In the genomic region with DNA sequence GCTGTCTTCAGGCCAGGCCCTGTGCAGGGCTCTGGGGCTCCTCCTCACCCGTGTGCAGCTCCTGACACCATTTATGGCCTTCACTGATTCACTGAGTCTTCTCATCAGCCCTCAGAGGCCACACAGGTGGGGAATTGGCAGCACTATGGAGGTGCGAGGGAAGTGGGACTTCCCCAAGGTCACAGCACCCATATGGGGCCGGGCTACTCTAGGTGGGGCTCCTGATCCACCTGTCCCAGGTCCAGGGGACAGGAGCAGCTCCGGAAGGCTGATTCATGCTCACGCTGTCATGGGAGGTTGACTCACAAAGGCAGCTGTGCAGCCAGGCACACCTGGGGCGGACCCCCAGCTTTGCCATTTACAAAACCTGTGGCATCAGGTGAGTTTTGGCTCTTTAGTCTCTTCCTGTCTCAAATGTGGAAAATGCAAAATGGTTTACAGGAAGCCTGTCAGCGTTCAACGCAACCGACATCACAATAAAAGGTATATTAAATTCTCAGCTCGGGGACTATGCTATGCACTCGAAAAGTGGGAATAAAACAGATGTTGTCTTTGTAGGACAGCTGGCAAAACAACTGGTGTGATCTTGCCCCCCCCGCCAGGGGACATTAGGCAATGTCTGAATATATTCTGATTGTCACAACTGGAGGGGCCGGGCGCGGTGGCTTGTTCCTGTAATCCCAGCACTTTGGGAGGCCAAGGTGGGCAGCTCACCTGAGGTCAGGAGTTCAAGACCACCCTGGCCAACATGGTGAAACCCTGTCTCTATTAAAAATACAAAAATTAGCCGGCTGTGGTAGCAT, we compare ENCODE assay signal across 1 cellular context.
TF ChIP-seq lines count a peak whose summit lies in the region.

No MANE protein-coding gene starts in this region.

TF ChIP-seq in HepG2, 621 proteins besides CTCF, POLR2A, EP300 and RAD21 (continued from another document and continues in another):
- TF ChIP-seq, protein P1, sequence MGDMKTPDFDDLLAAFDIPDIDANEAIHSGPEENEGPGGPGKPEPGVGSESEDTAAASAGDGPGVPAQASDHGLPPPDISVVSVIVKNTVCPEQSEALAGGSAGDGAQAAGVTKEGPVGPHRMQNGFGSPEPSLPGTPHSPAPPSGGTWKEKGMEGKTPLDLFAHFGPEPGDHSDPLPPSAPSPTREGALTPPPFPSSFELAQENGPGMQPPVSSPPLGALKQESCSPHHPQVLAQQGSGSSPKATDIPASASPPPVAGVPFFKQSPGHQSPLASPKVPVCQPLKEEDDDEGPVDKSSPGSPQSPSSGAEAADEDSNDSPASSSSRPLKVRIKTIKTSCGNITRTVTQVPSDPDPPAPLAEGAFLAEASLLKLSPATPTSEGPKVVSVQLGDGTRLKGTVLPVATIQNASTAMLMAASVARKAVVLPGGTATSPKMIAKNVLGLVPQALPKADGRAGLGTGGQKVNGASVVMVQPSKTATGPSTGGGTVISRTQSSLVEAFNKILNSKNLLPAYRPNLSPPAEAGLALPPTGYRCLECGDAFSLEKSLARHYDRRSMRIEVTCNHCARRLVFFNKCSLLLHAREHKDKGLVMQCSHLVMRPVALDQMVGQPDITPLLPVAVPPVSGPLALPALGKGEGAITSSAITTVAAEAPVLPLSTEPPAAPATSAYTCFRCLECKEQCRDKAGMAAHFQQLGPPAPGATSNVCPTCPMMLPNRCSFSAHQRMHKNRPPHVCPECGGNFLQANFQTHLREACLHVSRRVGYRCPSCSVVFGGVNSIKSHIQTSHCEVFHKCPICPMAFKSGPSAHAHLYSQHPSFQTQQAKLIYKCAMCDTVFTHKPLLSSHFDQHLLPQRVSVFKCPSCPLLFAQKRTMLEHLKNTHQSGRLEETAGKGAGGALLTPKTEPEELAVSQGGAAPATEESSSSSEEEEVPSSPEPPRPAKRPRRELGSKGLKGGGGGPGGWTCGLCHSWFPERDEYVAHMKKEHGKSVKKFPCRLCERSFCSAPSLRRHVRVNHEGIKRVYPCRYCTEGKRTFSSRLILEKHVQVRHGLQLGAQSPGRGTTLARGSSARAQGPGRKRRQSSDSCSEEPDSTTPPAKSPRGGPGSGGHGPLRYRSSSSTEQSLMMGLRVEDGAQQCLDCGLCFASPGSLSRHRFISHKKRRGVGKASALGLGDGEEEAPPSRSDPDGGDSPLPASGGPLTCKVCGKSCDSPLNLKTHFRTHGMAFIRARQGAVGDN (CRISPR knock-in tag; IDR thresholded peaks at IDR 0.05), result peak; percentile 68
- TF ChIP-seq RFX5 (IDR thresholded peaks at IDR 0.05; ENCODE audit: low read depth, low read length) (no peak), ZEB1 (IDR thresholded peaks at IDR 0.05; ENCODE audit: insufficient replicate concordance, low read depth) (peak; percentile 89), ZFP82 (CRISPR knock-in tag; IDR thresholded peaks at IDR 0.05; ENCODE audit: borderline replicate concordance) (0 out of 2 replicates have a peak, but pooled peaks have one; percentile 41), AHR (CRISPR knock-in tag; IDR thresholded peaks at IDR 0.05) (no peak), MEIS1 (CRISPR knock-in tag; IDR thresholded peaks at IDR 0.05; ENCODE audit: borderline replicate concordance) (peak; percentile 57; the same call in 1 of the 2 replicates), KDM3A (CRISPR knock-in tag; IDR thresholded peaks at IDR 0.05; ENCODE audit: low read depth) (no peak), NAIF1 (CRISPR knock-in tag; IDR thresholded peaks at IDR 0.05; ENCODE audit: borderline replicate concordance) (no peak), ZSCAN31 (CRISPR knock-in tag; IDR thresholded peaks at IDR 0.05; ENCODE audit: low read depth) (0 out of 2 replicates have a peak, but pooled peaks have one; percentile 40), ZSCAN20 (CRISPR knock-in tag; IDR thresholded peaks at IDR 0.05; ENCODE audit: borderline replicate concordance) (no peak), SOX13 (IDR thresholded peaks at IDR 0.05) (0 out of 2 replicates have a peak, but pooled peaks have one; percentile 16), SOX13 (CRISPR knock-in tag; conservative IDR thresholded peaks at IDR 0.05 in 1 of 2, IDR thresholded peaks at IDR 0.05 in 1 of 2) (no peak), NKX3-1 (CRISPR knock-in tag; IDR thresholded peaks at IDR 0.05) (no peak), ZNF747 (CRISPR knock-in tag; IDR thresholded peaks at IDR 0.05; ENCODE audit: borderline replicate concordance) (no peak), ZNF33A (CRISPR knock-in tag; IDR thresholded peaks at IDR 0.05; ENCODE audit: borderline replicate concordance) (peak; percentile 66; the same call in 1 of the 2 replicates), ZNF816 (CRISPR knock-in tag; IDR thresholded peaks at IDR 0.05; ENCODE audit: borderline replicate concordance) (0 out of 2 replicates have a peak, but pooled peaks have one; percentile 43), MED1 (CRISPR knock-in tag; IDR thresholded peaks at IDR 0.05) (peak; percentile 54), SOX5 (CRISPR knock-in tag; IDR thresholded peaks at IDR 0.05; ENCODE audit: borderline replicate concordance) (peak; percentile 40; the same call in 1 of the 2 replicates), ZNF850 (CRISPR knock-in tag; conservative IDR thresholded peaks at IDR 0.05) (0 out of 2 replicates have a peak, but pooled peaks have one; percentile 36), ZNF75D (CRISPR knock-in tag; IDR thresholded peaks at IDR 0.05; ENCODE audit: borderline replicate concordance) (no peak), SMAD1 (CRISPR knock-in tag; IDR thresholded peaks at IDR 0.05; ENCODE audit: borderline replicate concordance, low read depth) (peak; percentile 22; the same call in 1 of the 2 replicates)
- TF ChIP-seq, protein P2, sequence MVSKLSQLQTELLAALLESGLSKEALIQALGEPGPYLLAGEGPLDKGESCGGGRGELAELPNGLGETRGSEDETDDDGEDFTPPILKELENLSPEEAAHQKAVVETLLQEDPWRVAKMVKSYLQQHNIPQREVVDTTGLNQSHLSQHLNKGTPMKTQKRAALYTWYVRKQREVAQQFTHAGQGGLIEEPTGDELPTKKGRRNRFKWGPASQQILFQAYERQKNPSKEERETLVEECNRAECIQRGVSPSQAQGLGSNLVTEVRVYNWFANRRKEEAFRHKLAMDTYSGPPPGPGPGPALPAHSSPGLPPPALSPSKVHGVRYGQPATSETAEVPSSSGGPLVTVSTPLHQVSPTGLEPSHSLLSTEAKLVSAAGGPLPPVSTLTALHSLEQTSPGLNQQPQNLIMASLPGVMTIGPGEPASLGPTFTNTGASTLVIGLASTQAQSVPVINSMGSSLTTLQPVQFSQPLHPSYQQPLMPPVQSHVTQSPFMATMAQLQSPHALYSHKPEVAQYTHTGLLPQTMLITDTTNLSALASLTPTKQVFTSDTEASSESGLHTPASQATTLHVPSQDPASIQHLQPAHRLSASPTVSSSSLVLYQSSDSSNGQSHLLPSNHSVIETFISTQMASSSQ (IDR thresholded peaks at IDR 0.05; ENCODE audit: low read depth), result no peak
- TF ChIP-seq, protein P2 (CRISPR knock-in tag; IDR thresholded peaks at IDR 0.05; ENCODE audit: borderline replicate concordance), result no peak
- TF ChIP-seq, protein P3, sequence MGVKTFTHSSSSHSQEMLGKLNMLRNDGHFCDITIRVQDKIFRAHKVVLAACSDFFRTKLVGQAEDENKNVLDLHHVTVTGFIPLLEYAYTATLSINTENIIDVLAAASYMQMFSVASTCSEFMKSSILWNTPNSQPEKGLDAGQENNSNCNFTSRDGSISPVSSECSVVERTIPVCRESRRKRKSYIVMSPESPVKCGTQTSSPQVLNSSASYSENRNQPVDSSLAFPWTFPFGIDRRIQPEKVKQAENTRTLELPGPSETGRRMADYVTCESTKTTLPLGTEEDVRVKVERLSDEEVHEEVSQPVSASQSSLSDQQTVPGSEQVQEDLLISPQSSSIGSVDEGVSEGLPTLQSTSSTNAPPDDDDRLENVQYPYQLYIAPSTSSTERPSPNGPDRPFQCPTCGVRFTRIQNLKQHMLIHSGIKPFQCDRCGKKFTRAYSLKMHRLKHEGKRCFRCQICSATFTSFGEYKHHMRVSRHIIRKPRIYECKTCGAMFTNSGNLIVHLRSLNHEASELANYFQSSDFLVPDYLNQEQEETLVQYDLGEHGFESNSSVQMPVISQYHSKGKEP (CRISPR knock-in tag; IDR thresholded peaks at IDR 0.05), result no peak
- TF ChIP-seq, protein P4, sequence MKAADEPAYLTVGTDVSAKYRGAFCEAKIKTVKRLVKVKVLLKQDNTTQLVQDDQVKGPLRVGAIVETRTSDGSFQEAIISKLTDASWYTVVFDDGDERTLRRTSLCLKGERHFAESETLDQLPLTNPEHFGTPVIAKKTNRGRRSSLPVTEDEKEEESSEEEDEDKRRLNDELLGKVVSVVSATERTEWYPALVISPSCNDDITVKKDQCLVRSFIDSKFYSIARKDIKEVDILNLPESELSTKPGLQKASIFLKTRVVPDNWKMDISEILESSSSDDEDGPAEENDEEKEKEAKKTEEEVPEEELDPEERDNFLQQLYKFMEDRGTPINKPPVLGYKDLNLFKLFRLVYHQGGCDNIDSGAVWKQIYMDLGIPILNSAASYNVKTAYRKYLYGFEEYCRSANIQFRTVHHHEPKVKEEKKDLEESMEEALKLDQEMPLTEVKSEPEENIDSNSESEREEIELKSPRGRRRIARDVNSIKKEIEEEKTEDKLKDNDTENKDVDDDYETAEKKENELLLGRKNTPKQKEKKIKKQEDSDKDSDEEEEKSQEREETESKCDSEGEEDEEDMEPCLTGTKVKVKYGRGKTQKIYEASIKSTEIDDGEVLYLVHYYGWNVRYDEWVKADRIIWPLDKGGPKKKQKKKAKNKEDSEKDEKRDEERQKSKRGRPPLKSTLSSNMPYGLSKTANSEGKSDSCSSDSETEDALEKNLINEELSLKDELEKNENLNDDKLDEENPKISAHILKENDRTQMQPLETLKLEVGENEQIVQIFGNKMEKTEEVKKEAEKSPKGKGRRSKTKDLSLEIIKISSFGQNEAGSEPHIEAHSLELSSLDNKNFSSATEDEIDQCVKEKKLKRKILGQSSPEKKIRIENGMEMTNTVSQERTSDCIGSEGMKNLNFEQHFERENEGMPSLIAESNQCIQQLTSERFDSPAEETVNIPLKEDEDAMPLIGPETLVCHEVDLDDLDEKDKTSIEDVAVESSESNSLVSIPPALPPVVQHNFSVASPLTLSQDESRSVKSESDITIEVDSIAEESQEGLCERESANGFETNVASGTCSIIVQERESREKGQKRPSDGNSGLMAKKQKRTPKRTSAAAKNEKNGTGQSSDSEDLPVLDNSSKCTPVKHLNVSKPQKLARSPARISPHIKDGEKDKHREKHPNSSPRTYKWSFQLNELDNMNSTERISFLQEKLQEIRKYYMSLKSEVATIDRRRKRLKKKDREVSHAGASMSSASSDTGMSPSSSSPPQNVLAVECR (CRISPR knock-in tag; IDR thresholded peaks at IDR 0.05; ENCODE audit: borderline replicate concordance), result 0 out of 2 replicates have a peak, but pooled peaks have one; percentile 14
- TF ChIP-seq, protein P5, sequence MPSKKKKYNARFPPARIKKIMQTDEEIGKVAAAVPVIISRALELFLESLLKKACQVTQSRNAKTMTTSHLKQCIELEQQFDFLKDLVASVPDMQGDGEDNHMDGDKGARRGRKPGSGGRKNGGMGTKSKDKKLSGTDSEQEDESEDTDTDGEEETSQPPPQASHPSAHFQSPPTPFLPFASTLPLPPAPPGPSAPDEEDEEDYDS (CRISPR knock-in tag; IDR thresholded peaks at IDR 0.05), result 0 out of 2 replicates have a peak, but pooled peaks have one; percentile 12
- TF ChIP-seq, protein P6, sequence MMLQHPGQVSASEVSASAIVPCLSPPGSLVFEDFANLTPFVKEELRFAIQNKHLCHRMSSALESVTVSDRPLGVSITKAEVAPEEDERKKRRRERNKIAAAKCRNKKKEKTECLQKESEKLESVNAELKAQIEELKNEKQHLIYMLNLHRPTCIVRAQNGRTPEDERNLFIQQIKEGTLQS (CRISPR knock-in tag; IDR thresholded peaks at IDR 0.05), result peak; percentile 11; the same call in 1 of the 2 replicates
- TF ChIP-seq, protein P7, sequence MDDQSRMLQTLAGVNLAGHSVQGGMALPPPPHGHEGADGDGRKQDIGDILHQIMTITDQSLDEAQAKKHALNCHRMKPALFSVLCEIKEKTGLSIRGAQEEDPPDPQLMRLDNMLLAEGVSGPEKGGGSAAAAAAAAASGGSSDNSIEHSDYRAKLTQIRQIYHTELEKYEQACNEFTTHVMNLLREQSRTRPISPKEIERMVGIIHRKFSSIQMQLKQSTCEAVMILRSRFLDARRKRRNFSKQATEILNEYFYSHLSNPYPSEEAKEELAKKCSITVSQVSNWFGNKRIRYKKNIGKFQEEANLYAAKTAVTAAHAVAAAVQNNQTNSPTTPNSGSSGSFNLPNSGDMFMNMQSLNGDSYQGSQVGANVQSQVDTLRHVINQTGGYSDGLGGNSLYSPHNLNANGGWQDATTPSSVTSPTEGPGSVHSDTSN (CRISPR knock-in tag; IDR thresholded peaks at IDR 0.05; ENCODE audit: borderline replicate concordance), result no peak
- TF ChIP-seq, protein P8, sequence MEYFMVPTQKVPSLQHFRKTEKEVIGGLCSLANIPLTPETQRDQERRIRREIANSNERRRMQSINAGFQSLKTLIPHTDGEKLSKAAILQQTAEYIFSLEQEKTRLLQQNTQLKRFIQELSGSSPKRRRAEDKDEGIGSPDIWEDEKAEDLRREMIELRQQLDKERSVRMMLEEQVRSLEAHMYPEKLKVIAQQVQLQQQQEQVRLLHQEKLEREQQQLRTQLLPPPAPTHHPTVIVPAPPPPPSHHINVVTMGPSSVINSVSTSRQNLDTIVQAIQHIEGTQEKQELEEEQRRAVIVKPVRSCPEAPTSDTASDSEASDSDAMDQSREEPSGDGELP (IDR thresholded peaks at IDR 0.05; ENCODE audit: borderline replicate concordance, low read depth), result peak; percentile 78; the same call in 1 of the 2 replicates
- TF ChIP-seq, protein P9, sequence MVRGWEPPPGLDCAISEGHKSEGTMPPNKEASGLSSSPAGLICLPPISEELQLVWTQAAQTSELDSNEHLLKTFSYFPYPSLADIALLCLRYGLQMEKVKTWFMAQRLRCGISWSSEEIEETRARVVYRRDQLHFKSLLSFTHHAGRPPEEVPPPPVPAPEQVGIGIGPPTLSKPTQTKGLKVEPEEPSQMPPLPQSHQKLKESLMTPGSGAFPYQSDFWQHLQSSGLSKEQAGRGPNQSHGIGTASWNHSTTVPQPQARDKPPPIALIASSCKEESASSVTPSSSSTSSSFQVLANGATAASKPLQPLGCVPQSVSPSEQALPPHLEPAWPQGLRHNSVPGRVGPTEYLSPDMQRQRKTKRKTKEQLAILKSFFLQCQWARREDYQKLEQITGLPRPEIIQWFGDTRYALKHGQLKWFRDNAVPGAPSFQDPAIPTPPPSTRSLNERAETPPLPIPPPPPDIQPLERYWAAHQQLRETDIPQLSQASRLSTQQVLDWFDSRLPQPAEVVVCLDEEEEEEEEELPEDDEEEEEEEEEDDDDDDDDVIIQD (CRISPR knock-in tag; IDR thresholded peaks at IDR 0.05; ENCODE audit: low read depth), result 0 out of 2 replicates have a peak, but pooled peaks have one; percentile 17
